ENCODE assay signal across 8 cellular contexts in the genomic region with DNA sequence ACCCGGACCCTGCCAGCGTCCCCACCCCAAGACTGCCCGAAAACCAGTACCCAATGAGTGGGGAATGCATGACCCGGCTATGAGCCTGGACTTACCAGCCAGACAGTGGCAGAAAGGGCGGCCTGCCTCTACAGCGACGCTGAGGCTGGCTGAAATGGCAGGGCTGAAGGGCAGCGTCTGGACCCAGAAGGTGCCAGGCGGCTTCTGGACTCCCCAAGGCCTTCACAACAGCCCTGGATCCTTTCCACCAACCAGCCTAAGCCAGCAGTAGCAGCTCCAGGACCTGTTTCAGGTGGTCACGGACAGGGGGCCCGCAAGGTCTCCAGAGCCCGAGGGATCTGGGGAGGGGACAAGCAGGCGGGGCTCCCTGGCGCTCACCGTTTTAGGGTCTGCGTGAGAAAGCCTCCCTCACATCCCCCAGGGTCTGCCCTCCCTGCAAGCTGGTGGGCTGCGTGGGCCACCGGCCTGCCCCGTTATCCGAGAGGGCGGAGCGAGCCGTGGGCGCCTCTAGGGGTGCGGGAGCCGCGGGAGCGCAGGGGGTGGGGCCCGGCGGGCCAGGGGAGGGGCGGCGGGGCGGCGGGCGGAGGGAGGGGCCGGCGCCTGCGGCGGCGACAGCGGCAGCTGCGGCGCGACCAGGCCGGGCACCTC. TPM values are rescaled to one million over a fixed set of nuclear protein-coding genes. Genes with fewer than 3 reads are reported as not detected.
DNase-seq lines count a peak whose midpoint lies in the region; ATAC-seq and TF ChIP-seq lines count a peak whose summit lies in the region.

A gene with protein sequence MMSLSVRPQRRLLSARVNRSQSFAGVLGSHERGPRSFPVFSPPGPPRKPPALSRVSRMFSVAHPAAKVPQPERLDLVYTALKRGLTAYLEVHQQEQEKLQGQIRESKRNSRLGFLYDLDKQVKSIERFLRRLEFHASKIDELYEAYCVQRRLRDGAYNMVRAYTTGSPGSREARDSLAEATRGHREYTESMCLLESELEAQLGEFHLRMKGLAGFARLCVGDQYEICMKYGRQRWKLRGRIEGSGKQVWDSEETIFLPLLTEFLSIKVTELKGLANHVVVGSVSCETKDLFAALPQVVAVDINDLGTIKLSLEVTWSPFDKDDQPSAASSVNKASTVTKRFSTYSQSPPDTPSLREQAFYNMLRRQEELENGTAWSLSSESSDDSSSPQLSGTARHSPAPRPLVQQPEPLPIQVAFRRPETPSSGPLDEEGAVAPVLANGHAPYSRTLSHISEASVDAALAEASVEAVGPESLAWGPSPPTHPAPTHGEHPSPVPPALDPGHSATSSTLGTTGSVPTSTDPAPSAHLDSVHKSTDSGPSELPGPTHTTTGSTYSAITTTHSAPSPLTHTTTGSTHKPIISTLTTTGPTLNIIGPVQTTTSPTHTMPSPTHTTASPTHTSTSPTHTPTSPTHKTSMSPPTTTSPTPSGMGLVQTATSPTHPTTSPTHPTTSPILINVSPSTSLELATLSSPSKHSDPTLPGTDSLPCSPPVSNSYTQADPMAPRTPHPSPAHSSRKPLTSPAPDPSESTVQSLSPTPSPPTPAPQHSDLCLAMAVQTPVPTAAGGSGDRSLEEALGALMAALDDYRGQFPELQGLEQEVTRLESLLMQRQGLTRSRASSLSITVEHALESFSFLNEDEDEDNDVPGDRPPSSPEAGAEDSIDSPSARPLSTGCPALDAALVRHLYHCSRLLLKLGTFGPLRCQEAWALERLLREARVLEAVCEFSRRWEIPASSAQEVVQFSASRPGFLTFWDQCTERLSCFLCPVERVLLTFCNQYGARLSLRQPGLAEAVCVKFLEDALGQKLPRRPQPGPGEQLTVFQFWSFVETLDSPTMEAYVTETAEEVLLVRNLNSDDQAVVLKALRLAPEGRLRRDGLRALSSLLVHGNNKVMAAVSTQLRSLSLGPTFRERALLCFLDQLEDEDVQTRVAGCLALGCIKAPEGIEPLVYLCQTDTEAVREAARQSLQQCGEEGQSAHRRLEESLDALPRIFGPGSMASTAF (plus strand): TSS at position 608 of the 648 bp plus-strand sequence. CDS start 9,618 bp downstream, outside the sequence.

- H3K4me1 ChIP-seq in esophagus squamous epithelium (peaks cover 19 to 54% (median 20%) of the 10 kb centered on the region in 3 donors), muscle layer of duodenum (ENCODE audit: control insufficient read depth in 1 of 2, insufficient read depth in 2 of 2, low read length in 2 of 2) (peaks cover 8 to 21% of the 10 kb centered on the region in 2 donors), thyroid gland (peaks cover 31 to 36% of the 10 kb centered on the region in 2 donors)

- no peaks in the 10 kb centered on the region for H3K9me3 Mint-ChIP-seq in activated T-cell treated with anti-CD3 and anti-CD28 coated beads, Interleukin-2, amount 50 U/mL, for 4 hours

- DNase-seq in DMS 273 (lab: John Stamatoyannopoulos, UW; ENCODE audit: unreplicated experiment) (peak; percentile 73), DMS 273 treated with DMSO at 0.1 percent for 48 hours (lab: John Stamatoyannopoulos, UW) (no peak), LoVo (ENCODE audit: low spot score) (peak; percentile 67), esophagus squamous epithelium (lab: John Stamatoyannopoulos, UW) (no peak), thyroid gland (peak; percentile 53 to 54), DMS79 (lab: John Stamatoyannopoulos, UW) (no peak)
- DNase-seq in activated T-cell treated with anti-CD3 and anti-CD28 coated beads, Interleukin-2, amount 50 U/mL, for 4 hours, result peak; percentile 30

- H3K36me3 Mint-ChIP-seq in activated T-cell treated with anti-CD3 and anti-CD28 coated beads, Interleukin-2, amount 50 U/mL, for 4 hours (ENCODE audit: insufficient read depth), result no peaks in the 10 kb centered on the region

- peak within 1 kb of the TSS; percentile 79 to 92 (median 86) for H3K27ac ChIP-seq in esophagus squamous epithelium
- peak within 1 kb of the TSS; percentile 79 for H3K27ac ChIP-seq in muscle layer of duodenum (ENCODE audit: low read length)
- H3K27ac ChIP-seq in thyroid gland, result peak within 1 kb of the TSS; percentile 72 to 88 (median 80)

- intact Hi-C loops in esophagus squamous epithelium (cut with DNase I) (no loop called here), thyroid gland (cut with DNase I) (loop anchor here (5.0 kb wide), 1 partner anchor 34 kb away; a partner anchor contains a TSS)

- peak; percentile 79 to 80 for ATAC-seq in activated T-cell treated with anti-CD3 and anti-CD28 coated beads, Interleukin-2, amount 50 U/mL, for 4 hours

- H3K4me1 Mint-ChIP-seq in activated T-cell treated with anti-CD3 and anti-CD28 coated beads, Interleukin-2, amount 50 U/mL, for 4 hours (ENCODE audit: low read depth), result peaks cover 26% of the 10 kb centered on the region

- 38% methylated on average over 2 of the region's 45 CpGs; no CpG with 5 or more reads in 1 of the 2 donors for WGBS in esophagus squamous epithelium, 2 donors
- WGBS in thyroid gland, 2 donors, result 31 to 82% methylated on average over 7 to 13 of the region's 45 CpGs

- TF ChIP-seq CTCF in esophagus squamous epithelium (IDR thresholded peaks at IDR 0.05), result no peak
- TF ChIP-seq CTCF in thyroid gland (IDR thresholded peaks at IDR 0.05), result peak in 2 of 6 experiments; percentile 1 to 10

- H3K9me3 ChIP-seq in esophagus squamous epithelium (no peaks in the 10 kb centered on the region), muscle layer of duodenum (ENCODE audit: control insufficient read depth in 1 of 2, low read length in 2 of 2) (no peaks in the 10 kb centered on the region), thyroid gland (no peaks in the 10 kb centered on the region)

- H3K36me3 ChIP-seq in esophagus squamous epithelium (no peaks in the 10 kb centered on the region), muscle layer of duodenum (ENCODE audit: control insufficient read depth in 1 of 2, insufficient read depth in 2 of 2, low read length in 2 of 2) (no peaks in the 10 kb centered on the region), thyroid gland (no peaks in the 10 kb centered on the region)

- peaks cover 0 to 33% (median 0%) of the 10 kb centered on the region in 4 donors for H3K27me3 ChIP-seq in esophagus squamous epithelium
- H3K27me3 ChIP-seq in muscle layer of duodenum (ENCODE audit: low read depth, low read length), result peaks cover 4% of the 10 kb centered on the region
- H3K27me3 ChIP-seq in thyroid gland, result no peaks in the 10 kb centered on the region

- TF ChIP-seq POLR2A in esophagus squamous epithelium (IDR thresholded peaks at IDR 0.05) (no peak), thyroid gland (IDR thresholded peaks at IDR 0.05) (no peak)

- H3K4me3 ChIP-seq in esophagus squamous epithelium (peak within 1 kb of the TSS; percentile 53 to 87 (median 66)), muscle layer of duodenum (ENCODE audit: low read depth in 1 of 2, low read length in 2 of 2) (peak within 1 kb of the TSS; percentile 91 to 94), thyroid gland (replicated peaks in 1 of 3) (peak within 1 kb of the TSS; percentile 38 to 73 (median 70))

- H3K27me3 Mint-ChIP-seq in activated T-cell treated with anti-CD3 and anti-CD28 coated beads, Interleukin-2, amount 50 U/mL, for 4 hours (ENCODE audit: low read depth), result peaks cover 10% of the 10 kb centered on the region

- H3K4me3 Mint-ChIP-seq in activated T-cell treated with anti-CD3 and anti-CD28 coated beads, Interleukin-2, amount 50 U/mL, for 4 hours, result peak within 1 kb of the TSS; percentile 77

RNA-seq across cellular contexts. Expression of the gene that starts here (rescaled TPM):
- total RNA-seq in activated T-cell treated with anti-CD3 and anti-CD28 coated beads, Interleukin-2, amount 50 U/mL, for 4 hours, result 10 to 100 TPM; 17.9 to 26.2 (median 18.0) TPM
- total RNA-seq in esophagus squamous epithelium (10 to 100 TPM in 3 of 4 donors, 1 to 10 TPM in 1; 6.6 to 24.0 (median 15.6) TPM), thyroid gland (10 to 100 TPM; 21.3 to 57.1 (median 41.2) TPM)

Comparison
In these comparisons a context has a peak if more than half of its experiments do, and no peak if none do; other contexts are left out.
1. DNase-seq: peak in DMS 273 (single experiment), LoVo (single experiment), activated T-cell treated with anti-CD3 and anti-CD28 coated beads, Interleukin-2, amount 50 U/mL, for 4 hours (single experiment) and thyroid gland (2 of 2); none in DMS 273 treated with DMSO at 0.1 percent for 48 hours (single experiment), esophagus squamous epithelium (single experiment) and DMS79 (single experiment).
2. Peak in every context shown above with its lines, with median percentiles within 50 percentile points of each other: H3K27ac ChIP-seq and H3K4me3 ChIP-seq.